Comparison of ENCODE assay signal across 8 cellular contexts in the genomic region with DNA sequence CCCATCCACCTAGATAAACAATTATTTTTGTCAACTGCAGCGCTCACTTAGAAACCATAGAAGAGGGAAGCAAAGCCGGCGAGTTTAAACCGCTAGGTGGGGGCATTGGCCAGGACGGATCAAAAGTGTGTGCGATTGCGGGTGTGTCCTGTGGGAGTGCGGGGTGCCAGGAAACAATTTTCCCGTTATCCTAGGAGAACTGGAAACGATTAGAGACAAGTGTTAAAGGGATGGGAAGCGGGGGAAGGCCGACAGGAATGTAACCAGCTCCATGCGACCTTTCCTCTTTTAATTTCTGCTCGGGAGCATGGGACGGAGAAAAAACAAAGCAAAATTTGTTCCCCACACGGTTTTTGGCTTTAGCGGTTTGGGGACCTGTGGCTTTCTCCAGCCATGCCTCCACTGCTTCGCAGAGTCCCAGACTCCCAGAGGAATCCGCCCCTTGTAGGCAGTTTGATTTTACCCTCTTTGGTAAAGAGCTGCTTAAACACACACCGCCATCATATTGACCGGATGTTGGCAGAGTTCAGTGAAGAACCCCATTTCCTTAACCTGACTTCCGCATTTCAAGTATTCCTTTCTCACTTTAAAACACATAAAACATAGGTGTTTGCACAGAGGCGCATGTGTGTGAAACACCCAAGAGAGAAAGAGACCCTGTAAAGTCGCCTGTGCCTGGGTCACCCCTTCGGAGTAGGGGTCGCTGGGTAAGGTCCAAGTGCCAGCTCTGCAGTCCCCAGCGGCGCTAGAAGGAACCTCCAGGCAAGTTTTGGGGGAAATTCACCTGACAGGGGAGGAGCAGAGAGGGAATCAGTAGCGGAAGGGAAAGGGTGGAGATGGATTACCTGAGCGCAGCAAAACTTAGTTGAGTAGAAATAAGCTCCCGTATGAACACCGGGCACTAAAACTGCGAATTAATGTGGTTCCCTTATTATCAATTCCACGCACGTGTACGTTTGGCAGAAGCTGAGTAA. TPM values are rescaled to one million over a fixed set of nuclear protein-coding genes. Genes with fewer than 3 reads are reported as not detected.
DNase-seq lines count a peak whose midpoint lies in the region; ATAC-seq and TF ChIP-seq lines count a peak whose summit lies in the region.

No MANE protein-coding gene starts in this region.

- no peaks in the 10 kb centered on the region for H3K36me3 ChIP-seq in urinary bladder (ENCODE audit: insufficient read depth)

- peaks cover 54% of the 10 kb centered on the region for H3K27me3 Mint-ChIP-seq in T-helper 2 cell treated with Interferon-gamma antibody and Interleukin-4, amounts not matched to agents 5 μg/mL and 100 μg/mL, for 36 hours (ENCODE audit: low read depth)

- WGBS in urinary bladder: 3% methylated on average over 36 of the region's 36 CpGs

- no peak overlapping the region for H3K27ac ChIP-seq in urinary bladder (ENCODE audit: low read depth)

- no peaks in the 10 kb centered on the region for H3K4me1 ChIP-seq in urinary bladder (ENCODE audit: insufficient read depth)

- peaks cover 8% of the 10 kb centered on the region for H3K9me3 Mint-ChIP-seq in T-helper 2 cell treated with Interferon-gamma antibody and Interleukin-4, amounts not matched to agents 5 μg/mL and 100 μg/mL, for 36 hours

- peaks cover 9% of the 10 kb centered on the region for H3K4me1 Mint-ChIP-seq in T-helper 2 cell treated with Interferon-gamma antibody and Interleukin-4, amounts not matched to agents 5 μg/mL and 100 μg/mL, for 36 hours (ENCODE audit: low read depth)

- DNase-seq in EH (ENCODE audit: low read depth) (peak; percentile 70), epithelial cell of esophagus (ENCODE audit: low read depth) (peak; percentile 75), midbrain (lab: John Stamatoyannopoulos, UW) (peak; percentile 31)
- no peak for DNase-seq in T-helper 2 cell treated with Interferon-gamma antibody and Interleukin-4, amounts not matched to agents 5 μg/mL and 100 μg/mL, for 36 hours (ENCODE audit: low spot score)
- DNase-seq in activated CD4-positive, CD25-positive, alpha-beta regulatory T cell treated with anti-CD3 and anti-CD28 coated beads, Interleukin-2, amount 50 U/mL, for 72 hours: no peak

- ATAC-seq in GM19438 (IDR thresholded peaks at IDR 0.05; ENCODE audit: low read depth, unreplicated experiment) (peak; percentile 80), HG03432 (IDR thresholded peaks at IDR 0.05; ENCODE audit: unreplicated experiment) (peak; percentile 91)

- peaks cover 3% of the 10 kb centered on the region for H3K36me3 Mint-ChIP-seq in T-helper 2 cell treated with Interferon-gamma antibody and Interleukin-4, amounts not matched to agents 5 μg/mL and 100 μg/mL, for 36 hours (ENCODE audit: low read depth)

- peak overlapping the region; percentile 87 for H3K4me3 Mint-ChIP-seq in T-helper 2 cell treated with Interferon-gamma antibody and Interleukin-4, amounts not matched to agents 5 μg/mL and 100 μg/mL, for 36 hours

- TF ChIP-seq CTCF in epithelial cell of esophagus (IDR thresholded peaks at IDR 0.05; ENCODE audit: insufficient read depth, low read depth, low read length, missing control alignments): peak; percentile 74

- H3K27ac Mint-ChIP-seq in T-helper 2 cell treated with Interferon-gamma antibody and Interleukin-4, amounts not matched to agents 5 μg/mL and 100 μg/mL, for 36 hours: peak overlapping the region; percentile 16

- H3K4me3 ChIP-seq in epithelial cell of esophagus (ENCODE audit: low read length) (peak overlapping the region; percentile 53), urinary bladder (ENCODE audit: low read depth, low read length) (peak overlapping the region; percentile 36)

RNA-seq across cellular contexts. Expression of gene HTR1B, which starts 3.1 kb away (rescaled TPM):
- total RNA-seq in urinary bladder: 0.79 TPM
- polyA plus RNA-seq in urinary bladder: 1.7 TPM

Comparison
In these comparisons a context has a peak if more than half of its experiments do, and no peak if none do; other contexts are left out.
1. DNase-seq: peak in EH (single experiment), epithelial cell of esophagus (single experiment) and midbrain (single experiment); none in T-helper 2 cell treated with Interferon-gamma antibody and Interleukin-4, amounts not matched to agents 5 μg/mL and 100 μg/mL, for 36 hours (single experiment) and activated CD4-positive, CD25-positive, alpha-beta regulatory T cell treated with anti-CD3 and anti-CD28 coated beads, Interleukin-2, amount 50 U/mL, for 72 hours (single experiment).